Comparison of ENCODE assay signal across 28 cellular contexts in genomic region chr13:41246969-41247750, GRCh38.
"Had no signal": no experiment of that assay in that cellular context is flagged by ENCODE, and none has a peak within 500 bp of the region (broad histone marks: within the 10 kb centered on the region; RNA-seq: fewer than 3 reads in every experiment).

No MANE protein-coding gene starts in this region.

- DNase-seq: activated CD4-positive, alpha-beta memory T cell treated with anti-CD3 and anti-CD28 coated beads for 36 hours; activated CD4-positive, alpha-beta T cell treated with anti-CD3 and anti-CD28 coated beads, Interleukin-2, amount 10 ng/mL, durations not matched to agents 24 days and 14 days; activated CD4-positive, CD25-positive, alpha-beta regulatory T cell treated with anti-CD3 and anti-CD28 coated beads, Interleukin-2, amount 50 U/mL, for 72 hours; activated CD8-positive, alpha-beta memory T cell treated with anti-CD3 and anti-CD28 coated beads, Interleukin-2, amount 50 U/mL, for 4 hours; activated effector memory CD4-positive, alpha-beta T cell treated with anti-CD3 and anti-CD28 coated beads, Interleukin-2, amount 50 U/mL, for 16 hours; activated naive CD4-positive, alpha-beta T cell treated with anti-CD3 and anti-CD28 coated beads for 36 hours; activated naive CD8-positive, alpha-beta T cell treated with anti-CD3 and anti-CD28 coated beads for 36 hours; activated T-cell treated with anti-CD3 and anti-CD28 coated beads, Interleukin-2, amount 50 U/mL, for 1 hour; adrenal gland; brain microvascular endothelial cell; central memory CD4-positive, alpha-beta T cell; endodermal cell; foreskin fibroblast; heart right ventricle; mucosa of descending colon; nucleus accumbens; pancreas; right cardiac atrium; stimulated activated CD4-positive, alpha-beta T cell treated with anti-CD3 and anti-CD28 coated beads, Interleukin-2, amount 100 ng/mL, for 48 hours; T-helper 2 cell had no signal

- H3K4me3 ChIP-seq: adrenal gland, ascending aorta, heart right ventricle, mucosa of descending colon, pancreas, prostate gland, thoracic aorta had no signal

- H3K27ac ChIP-seq: adrenal gland, ascending aorta, brain microvascular endothelial cell, heart right ventricle, pancreas, prostate gland, thoracic aorta had no signal

- H3K36me3 ChIP-seq: adrenal gland, pancreas, prostate gland had no signal

- H3K27ac Mint-ChIP-seq: activated CD4-positive, alpha-beta memory T cell treated with anti-CD3 and anti-CD28 coated beads for 36 hours; activated CD4-positive, alpha-beta T cell treated with anti-CD3 and anti-CD28 coated beads, Interleukin-2, amount 10 ng/mL, durations not matched to agents 24 days and 14 days; activated naive CD4-positive, alpha-beta T cell treated with anti-CD3 and anti-CD28 coated beads for 36 hours; activated naive CD8-positive, alpha-beta T cell treated with anti-CD3 and anti-CD28 coated beads for 36 hours; activated T-helper 1 cell treated with anti-CD3 and anti-CD28 coated beads, Interleukin-12 subunit alpha, Interleukin-12 subunit beta, Interleukin-2, Interleukin-4 antibody, amounts not matched to agents 30 ng/mL and 10 ng/mL and 1 ng/mL, durations not matched to agents 14 hours and 24 hours and 36 hours; endodermal cell; stimulated activated naive CD8-positive, alpha-beta T cell treated with anti-CD3 and anti-CD28 coated beads, Interleukin-15, Interleukin-2, amounts not matched to agents 100 ng/mL and 50 ng/mL, for 24 hours had no signal

- ATAC-seq: esophagus mucosa, mucosa of descending colon, pancreas had no signal

- H3K27me3 ChIP-seq: adrenal gland, ascending aorta, brain microvascular endothelial cell, heart right ventricle, pancreas had no signal

- H3K4me1 ChIP-seq: adrenal gland, ascending aorta, pancreas, prostate gland had no signal

- H3K27me3 Mint-ChIP-seq: activated CD4-positive, alpha-beta memory T cell treated with anti-CD3 and anti-CD28 coated beads for 36 hours; activated CD4-positive, alpha-beta T cell treated with anti-CD3 and anti-CD28 coated beads, Interleukin-2, amount 10 ng/mL, durations not matched to agents 24 days and 14 days; activated naive CD8-positive, alpha-beta T cell treated with anti-CD3 and anti-CD28 coated beads for 36 hours; stimulated activated naive CD8-positive, alpha-beta T cell treated with anti-CD3 and anti-CD28 coated beads, Interleukin-15, Interleukin-2, amounts not matched to agents 100 ng/mL and 50 ng/mL, for 24 hours had no signal

- H3K4me3 Mint-ChIP-seq: activated CD4-positive, alpha-beta memory T cell treated with anti-CD3 and anti-CD28 coated beads for 36 hours; activated CD4-positive, alpha-beta T cell treated with anti-CD3 and anti-CD28 coated beads, Interleukin-2, amount 10 ng/mL, durations not matched to agents 24 days and 14 days; activated naive CD4-positive, alpha-beta T cell treated with anti-CD3 and anti-CD28 coated beads for 36 hours; activated naive CD8-positive, alpha-beta T cell treated with anti-CD3 and anti-CD28 coated beads for 36 hours; activated T-helper 1 cell treated with anti-CD3 and anti-CD28 coated beads, Interleukin-12 subunit alpha, Interleukin-12 subunit beta, Interleukin-2, Interleukin-4 antibody, amounts not matched to agents 30 ng/mL and 10 ng/mL and 1 ng/mL, durations not matched to agents 14 hours and 24 hours and 36 hours; endodermal cell; neural crest cell; stimulated activated naive CD8-positive, alpha-beta T cell treated with anti-CD3 and anti-CD28 coated beads, Interleukin-15, Interleukin-2, amounts not matched to agents 100 ng/mL and 50 ng/mL, for 24 hours had no signal

- H3K4me1 Mint-ChIP-seq: endodermal cell, neural crest cell had no signal

- H3K9me3 Mint-ChIP-seq: activated CD4-positive, alpha-beta memory T cell treated with anti-CD3 and anti-CD28 coated beads for 36 hours; activated CD4-positive, alpha-beta T cell treated with anti-CD3 and anti-CD28 coated beads, Interleukin-2, amount 10 ng/mL, durations not matched to agents 24 days and 14 days; activated naive CD4-positive, alpha-beta T cell treated with anti-CD3 and anti-CD28 coated beads for 36 hours; activated naive CD8-positive, alpha-beta T cell treated with anti-CD3 and anti-CD28 coated beads for 36 hours; activated T-helper 1 cell treated with anti-CD3 and anti-CD28 coated beads, Interleukin-12 subunit alpha, Interleukin-12 subunit beta, Interleukin-2, Interleukin-4 antibody, amounts not matched to agents 30 ng/mL and 10 ng/mL and 1 ng/mL, durations not matched to agents 14 hours and 24 hours and 36 hours; endodermal cell; stimulated activated naive CD8-positive, alpha-beta T cell treated with anti-CD3 and anti-CD28 coated beads, Interleukin-15, Interleukin-2, amounts not matched to agents 100 ng/mL and 50 ng/mL, for 24 hours had no signal

- FAIRE-seq: pancreas, urothelium cell line had no signal

- H3K9me3 ChIP-seq: adrenal gland, ascending aorta, heart right ventricle, mucosa of descending colon, pancreas, prostate gland, thoracic aorta had no signal
